In the genomic region with DNA sequence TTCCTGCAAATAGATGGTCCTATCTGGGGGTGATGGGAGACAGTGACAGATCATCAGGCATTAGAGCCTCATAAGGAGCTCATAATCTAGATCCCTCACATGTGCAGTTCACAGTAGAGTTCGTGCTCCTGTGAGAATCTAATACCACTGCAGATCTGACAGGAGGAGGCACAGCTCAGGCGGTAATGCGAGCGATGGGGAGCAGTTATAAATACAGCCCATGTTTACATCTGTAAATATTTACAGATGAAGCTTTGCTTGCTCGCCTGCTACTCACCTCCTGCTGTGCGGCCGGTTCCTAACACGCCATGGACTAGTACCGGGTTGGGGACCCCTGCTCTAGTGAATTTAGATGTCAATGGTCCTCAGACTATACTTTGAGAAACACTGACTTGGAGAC, we compare ENCODE assay signal across 25 cellular contexts.
DNase-seq lines count a peak whose midpoint lies in the region; ATAC-seq and TF ChIP-seq lines count a peak whose summit lies in the region.
"Had no signal": no experiment of that assay in that cellular context is flagged by ENCODE, and none has a peak within 500 bp of the region (broad histone marks: within the 10 kb centered on the region; RNA-seq: fewer than 3 reads in every experiment).

No MANE protein-coding gene starts in this region.

- ATAC-seq in GM19035 (IDR thresholded peaks at IDR 0.05; ENCODE audit: unreplicated experiment), result no peak
- ATAC-seq: SK-N-SH treated with all-trans-retinoic acid at 6 μM for 48 hours, T-helper 17 cell had no signal

- CTCF ChIA-PET in HEK293 (lab: Yijun Ruan, JAX), result interaction anchor here (0.8 kb wide), 1 partner anchor 17 kb away, joined by 3 read pairs; the partner anchor contains the start of gene CDCA7L

- no peak overlapping the region for H3K27ac ChIP-seq in HEK293 (ENCODE audit: extremely low read depth, low read depth, low read length)
- H3K27ac ChIP-seq: SJCRH30 had no signal

- peak; percentile 46 to 48 for DNase-seq in SHP77 (lab: John Stamatoyannopoulos, UW)
- no peak for DNase-seq in SHP77 treated with DMSO at 0.1 percent for 48 hours (lab: John Stamatoyannopoulos, UW)
- DNase-seq in NCI-H748 (lab: John Stamatoyannopoulos, UW; ENCODE audit: unreplicated experiment), result peak; percentile 84
- no peak for DNase-seq in NCI-H226
- no peak for DNase-seq in activated CD8-positive, alpha-beta memory T cell treated with anti-CD3 and anti-CD28 coated beads for 24 hours
- DNase-seq: ACHN, BE2C, DMS79 treated with DMSO at 0.1 percent for 48 hours, GF-D8, HCEC 1CT, IMR-90, KG1, MM.1S, NCI-H187, NCI-H2081 treated with DMSO at 0.1 percent for 48 hours, NCI-H2171 treated with DMSO at 0.1 percent for 48 hours, NCI-H446 treated with DMSO at 0.1 percent for 48 hours, NCI-H774, OCI-M1, SJCRH30, T-helper 17 cell, T1000 had no signal

- POLR2A ChIA-PET in HEK293 (lab: Yijun Ruan, JAX), result no interaction called here

- H3K9me3 ChIP-seq in HEK293 (ENCODE audit: control insufficient read depth, insufficient read depth, low read depth, low read length), result no peaks in the 10 kb centered on the region
- H3K9me3 ChIP-seq: BE2C, SJCRH30 had no signal

- no peaks in the 10 kb centered on the region for H3K36me3 ChIP-seq in HEK293 (ENCODE audit: control insufficient read depth in 2 of 2, insufficient read depth in 1 of 2, low read length in 2 of 2)
- H3K36me3 ChIP-seq: BE2C, SJCRH30 had no signal

- no peak overlapping the region for H3K4me3 ChIP-seq in HEK293 (ENCODE audit: low read depth, low read length)
- H3K4me3 ChIP-seq: SJCRH30 had no signal

- no peak for TF ChIP-seq CTCF in HEK293 (tag by site-specific recombination; IDR thresholded peaks at IDR 0.05)

- peaks cover 3% of the 10 kb centered on the region; the same call in 1 of the 2 replicates for H3K4me1 ChIP-seq in HEK293 (ENCODE audit: control insufficient read depth, insufficient read depth, low read length)
- H3K4me1 ChIP-seq: BE2C had no signal

TF ChIP-seq in HEK293, 187 proteins besides CTCF, POLR2A, EP300 and RAD21:
- no peak for TF ChIP-seq ZNF580 (tag by site-specific recombination; IDR thresholded peaks at IDR 0.05)
- TF ChIP-seq ZNF610 (tag by site-specific recombination; IDR thresholded peaks at IDR 0.05; ENCODE audit: borderline replicate concordance), result peak; percentile 90; the same call in 1 of the 2 replicates

Comparison
In these comparisons a context has a peak if more than half of its experiments do, and no peak if none do; other contexts are left out.
1. DNase-seq: peak in SHP77 (2 of 2) and NCI-H748 (single experiment); none in SHP77 treated with DMSO at 0.1 percent for 48 hours (single experiment), NCI-H226 (single experiment) and activated CD8-positive, alpha-beta memory T cell treated with anti-CD3 and anti-CD28 coated beads for 24 hours (single experiment).